14 cellular contexts compared by ENCODE assay signal in the genomic region with DNA sequence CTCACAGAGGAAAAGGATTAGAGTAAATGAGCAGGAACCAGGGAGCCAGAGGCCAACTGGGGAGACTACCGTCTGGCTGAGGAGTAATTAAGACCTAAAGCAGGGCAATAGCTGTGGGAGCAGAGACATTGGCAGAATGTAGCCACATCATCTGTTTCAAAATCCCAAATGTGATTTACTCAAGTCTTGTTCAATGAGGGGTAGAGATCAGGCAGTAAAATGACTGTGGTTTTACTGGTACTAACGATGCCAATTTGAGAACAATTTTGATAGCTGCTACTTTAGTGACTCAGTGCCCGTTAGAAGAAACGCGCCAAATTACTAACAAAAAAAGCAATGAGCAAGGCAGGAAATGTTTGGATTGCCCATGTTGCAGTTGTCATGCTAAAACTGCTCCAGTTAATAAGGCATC. TPM values are rescaled to one million over a fixed set of nuclear protein-coding genes. Genes with fewer than 3 reads are reported as not detected.
DNase-seq lines count a peak whose midpoint lies in the region; ATAC-seq, FAIRE-seq and TF ChIP-seq lines count a peak whose summit lies in the region.
"Had no signal": no experiment of that assay in that cellular context is flagged by ENCODE, and none has a peak within 500 bp of the region (broad histone marks: within the 10 kb centered on the region; RNA-seq: fewer than 3 reads in every experiment).

No MANE protein-coding gene starts in this region.

- H3K4me1 ChIP-seq in kidney (ENCODE audit: control insufficient read depth in 1 of 2, insufficient read depth in 1 of 2, low read depth in 1 of 2, low read length in 2 of 2) (peaks cover 0 to 13% of the 10 kb centered on the region in 2 donors), Karpas-422 (ENCODE audit: low read length) (no peaks in the 10 kb centered on the region)

- H3K27me3 Mint-ChIP-seq in osteocyte (ENCODE audit: unreplicated experiment): no peaks in the 10 kb centered on the region
- no peaks in the 10 kb centered on the region for H3K27me3 Mint-ChIP-seq in activated T-cell treated with anti-CD3 and anti-CD28 coated beads, Interleukin-2, amount 50 U/mL, for 72 hours (ENCODE audit: low read depth)
- H3K27me3 Mint-ChIP-seq: activated CD4-positive, alpha-beta memory T cell treated with anti-CD3 and anti-CD28 coated beads, Interleukin-2, amount 10 ng/mL, durations not matched to agents 7 days and 5 days had no signal

- H2AFZ ChIP-seq in Karpas-422 (ENCODE audit: low read length): no peak overlapping the region

- H3K4me3 Mint-ChIP-seq in osteocyte (ENCODE audit: unreplicated experiment): no peak overlapping the region
- H3K4me3 Mint-ChIP-seq in activated T-cell treated with anti-CD3 and anti-CD28 coated beads, Interleukin-2, amount 50 U/mL, for 72 hours: no peak overlapping the region
- H3K4me3 Mint-ChIP-seq: activated CD4-positive, alpha-beta memory T cell treated with anti-CD3 and anti-CD28 coated beads, Interleukin-2, amount 10 ng/mL, durations not matched to agents 7 days and 5 days; naive thymus-derived CD4-positive, alpha-beta T cell had no signal

- peaks cover 10% of the 10 kb centered on the region for H3K4me1 Mint-ChIP-seq in osteocyte (ENCODE audit: unreplicated experiment)
- H3K4me1 Mint-ChIP-seq in activated T-cell treated with anti-CD3 and anti-CD28 coated beads, Interleukin-2, amount 50 U/mL, for 72 hours (ENCODE audit: low read depth): no peaks in the 10 kb centered on the region
- H3K4me1 Mint-ChIP-seq: activated CD4-positive, alpha-beta memory T cell treated with anti-CD3 and anti-CD28 coated beads, Interleukin-2, amount 10 ng/mL, durations not matched to agents 7 days and 5 days; naive thymus-derived CD4-positive, alpha-beta T cell had no signal

- peak; percentile 96 for DNase-seq in EH (ENCODE audit: low read depth)
- peak; percentile 34 for DNase-seq in NCI-H2081 treated with DMSO at 0.1 percent for 48 hours (lab: John Stamatoyannopoulos, UW)
- DNase-seq in astrocyte of the spinal cord (ENCODE audit: low read depth, low spot score): peak; percentile 86
- no peak for DNase-seq in osteocyte (ENCODE audit: extremely low spot score, unreplicated experiment)
- DNase-seq in kidney: no peak
- DNase-seq in Karpas-422: no peak
- DNase-seq in stimulated activated CD4-positive, alpha-beta T cell treated with anti-CD3 and anti-CD28 coated beads, Interleukin-2, amount 100 ng/mL, for 24 hours: no peak
- no peak for DNase-seq in activated T-cell treated with anti-CD3 and anti-CD28 coated beads, Interleukin-2, amount 50 U/mL, for 72 hours
- DNase-seq: activated CD4-positive, alpha-beta memory T cell treated with anti-CD3 and anti-CD28 coated beads, Interleukin-2, amount 10 ng/mL, durations not matched to agents 7 days and 5 days; anterior cingulate cortex; head of caudate nucleus; KBM-7; naive thymus-derived CD4-positive, alpha-beta T cell had no signal

- no peaks in the 10 kb centered on the region for H3K9me2 ChIP-seq in Karpas-422 (replicated peaks; ENCODE audit: insufficient read depth, low read length)

- H3K4me3 ChIP-seq in astrocyte of the spinal cord (ENCODE audit: low read depth, low read length) (no peak overlapping the region), kidney (ENCODE audit: low read length in 2 of 2) (no peak overlapping the region), Karpas-422 (ENCODE audit: low read length) (no peak overlapping the region)

- H3K36me3 ChIP-seq in kidney (ENCODE audit: control insufficient read depth in 1 of 2, insufficient read depth in 2 of 2, low read length in 2 of 2) (no peaks in the 10 kb centered on the region), Karpas-422 (ENCODE audit: insufficient read depth, low read length) (no peaks in the 10 kb centered on the region)

- H3K79me2 ChIP-seq in Karpas-422 (ENCODE audit: low read length): no peaks in the 10 kb centered on the region

- H3K4me2 ChIP-seq in Karpas-422 (ENCODE audit: low read depth, low read length, poor library complexity, severe bottlenecking): no peak overlapping the region

- H3K9ac ChIP-seq in kidney (ENCODE audit: low read length in 2 of 2) (no peak overlapping the region), Karpas-422 (ENCODE audit: low read length) (no peak overlapping the region)

- TF ChIP-seq CTCF in astrocyte of the spinal cord (IDR thresholded peaks at IDR 0.05; ENCODE audit: low read depth, low read length): no peak
- no peak for TF ChIP-seq CTCF in osteocyte (IDR thresholded peaks at IDR 0.05)
- no peak for TF ChIP-seq CTCF in kidney (IDR thresholded peaks at IDR 0.05; ENCODE audit: borderline replicate concordance, extremely low read depth, insufficient read depth)

- no peak overlapping the region for H3K27ac ChIP-seq in kidney (ENCODE audit: low read depth in 2 of 2, low read length in 2 of 2)
- no peak overlapping the region for H3K27ac ChIP-seq in Karpas-422 (ENCODE audit: low read length)

- H3K9me3 Mint-ChIP-seq in osteocyte (ENCODE audit: unreplicated experiment): peaks cover 11% of the 10 kb centered on the region
- H3K9me3 Mint-ChIP-seq in activated T-cell treated with anti-CD3 and anti-CD28 coated beads, Interleukin-2, amount 50 U/mL, for 72 hours: peaks cover 6 to 14% of the 10 kb centered on the region in 2 donors

- no peak for FAIRE-seq in kidney (lab: Jason Lieb, UNC)
- FAIRE-seq: GM19239 had no signal

- H3K36me3 Mint-ChIP-seq in osteocyte (ENCODE audit: unreplicated experiment): peaks cover 18% of the 10 kb centered on the region
- peaks cover 9 to 10% of the 10 kb centered on the region in 2 donors for H3K36me3 Mint-ChIP-seq in activated T-cell treated with anti-CD3 and anti-CD28 coated beads, Interleukin-2, amount 50 U/mL, for 72 hours (ENCODE audit: insufficient read depth in 2 of 2)

- H3K27ac Mint-ChIP-seq in osteocyte (ENCODE audit: unreplicated experiment): peak overlapping the region; percentile 33
- H3K27ac Mint-ChIP-seq in activated T-cell treated with anti-CD3 and anti-CD28 coated beads, Interleukin-2, amount 50 U/mL, for 72 hours: no peak overlapping the region
- H3K27ac Mint-ChIP-seq: activated CD4-positive, alpha-beta memory T cell treated with anti-CD3 and anti-CD28 coated beads, Interleukin-2, amount 10 ng/mL, durations not matched to agents 7 days and 5 days; naive thymus-derived CD4-positive, alpha-beta T cell had no signal

- intact Hi-C loops in kidney (cut with DNase I): no loop called here

- in situ Hi-C loops in astrocyte of the spinal cord (cut with HindIII; ENCODE audit: low sequenced_read_pairs): no loop called here

- H3K27me3 ChIP-seq in Karpas-422 (ENCODE audit: low read length): no peaks in the 10 kb centered on the region

- ATAC-seq in activated T-cell treated with anti-CD3 and anti-CD28 coated beads, Interleukin-2, amount 50 U/mL, for 72 hours (replicated peaks in 1 of 2): no peak
- ATAC-seq: naive thymus-derived CD4-positive, alpha-beta T cell had no signal

- H4K20me1 ChIP-seq in Karpas-422 (ENCODE audit: insufficient read depth, low read depth, low read length): no peaks in the 10 kb centered on the region

- H3K9me3 ChIP-seq in kidney (ENCODE audit: control insufficient read depth in 1 of 2, low read length in 2 of 2) (no peaks in the 10 kb centered on the region), Karpas-422 (ENCODE audit: low read length) (no peaks in the 10 kb centered on the region)

RNA-seq across cellular contexts. Expression of a gene that starts 12.7 kb away (rescaled TPM):
- total RNA-seq in osteocyte (19.1 and 19.7 TPM in 2 replicates), kidney (37.0 TPM)
- 12.4 TPM for polyA plus RNA-seq in kidney (ENCODE audit: insufficient read depth, low read depth, low replicate concordance)
- total RNA-seq in Karpas-422 (2014; rRNA removed; shearing (Covaris generic); ENCODE audit: low replicate concordance): 89.1 and 105 TPM in 2 replicates
- total RNA-seq in activated T-cell treated with anti-CD3 and anti-CD28 coated beads, Interleukin-2, amount 50 U/mL, for 72 hours: 10 to 100 TPM; 49.5 to 60.7 TPM

RNA-seq across cellular contexts. Expression of a gene that starts 18.4 kb away (rescaled TPM):
- total RNA-seq in osteocyte (0.39 and 1.1 TPM in 2 replicates), kidney (5.8 TPM)
- polyA plus RNA-seq in kidney (ENCODE audit: insufficient read depth, low read depth, low replicate concordance): 2.7 TPM
- 0.69 TPM in 1 of 2 replicates, not detected in the other for total RNA-seq in Karpas-422 (2014; rRNA removed; shearing (Covaris generic); ENCODE audit: low replicate concordance)
- total RNA-seq in activated T-cell treated with anti-CD3 and anti-CD28 coated beads, Interleukin-2, amount 50 U/mL, for 72 hours: under 1 TPM; 0.16 to 0.29 TPM
- total RNA-seq: activated CD4-positive, alpha-beta memory T cell treated with anti-CD3 and anti-CD28 coated beads, Interleukin-2, amount 10 ng/mL, durations not matched to agents 7 days and 5 days had no signal

Comparison
In these comparisons a context has a peak if more than half of its experiments do, and no peak if none do; other contexts are left out.
1. DNase-seq: peak in EH (single experiment), NCI-H2081 treated with DMSO at 0.1 percent for 48 hours (single experiment) and astrocyte of the spinal cord (single experiment); none in osteocyte (single experiment), kidney (single experiment), Karpas-422 (single experiment), stimulated activated CD4-positive, alpha-beta T cell treated with anti-CD3 and anti-CD28 coated beads, Interleukin-2, amount 100 ng/mL, for 24 hours (0 of 2) and activated T-cell treated with anti-CD3 and anti-CD28 coated beads, Interleukin-2, amount 50 U/mL, for 72 hours (0 of 2).